In the genomic region with DNA sequence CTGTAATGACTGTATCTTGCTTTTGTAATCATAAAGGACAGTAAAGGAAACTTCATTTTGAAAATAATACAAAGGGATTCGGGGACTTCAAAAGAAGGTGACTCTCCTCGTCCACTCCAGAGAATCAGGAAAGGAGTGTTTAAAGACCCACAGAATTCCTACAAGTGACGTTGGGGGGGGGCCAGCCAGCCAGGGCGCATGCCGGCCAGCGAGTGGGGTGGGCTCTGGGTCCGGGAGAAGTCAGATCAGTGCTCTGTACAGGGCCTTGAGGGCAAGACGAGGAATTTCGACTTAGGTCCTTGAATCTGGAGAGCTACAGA, we compare ENCODE assay signal across 12 cellular contexts. TPM values are rescaled to one million over a fixed set of nuclear protein-coding genes. Genes with fewer than 3 reads are reported as not detected.
A peak's percentile ranks its signal among the peaks of the same experiment; 100 is the strongest.
DNase-seq lines count a peak whose midpoint lies in the region; ATAC-seq, FAIRE-seq and TF ChIP-seq lines count a peak whose summit lies in the region.
"Had no signal": no experiment of that assay in that cellular context is flagged by ENCODE, and none has a peak within 500 bp of the region (broad histone marks: within the 10 kb centered on the region; RNA-seq: fewer than 3 reads in every experiment).

No MANE protein-coding gene starts in this region.

- peak overlapping the region in 1 of 2 donors; percentile 24 for H3K9ac ChIP-seq in kidney (ENCODE audit: low read length in 2 of 2)

- H3K36me3 Mint-ChIP-seq in HFFc6 (ENCODE audit: low read depth), result no peaks in the 10 kb centered on the region

- peaks cover 51% of the 10 kb centered on the region for H3K4me1 Mint-ChIP-seq in HFFc6 (ENCODE audit: low read depth)
- H3K4me1 Mint-ChIP-seq in stimulated activated naive CD8-positive, alpha-beta T cell treated with anti-CD3 and anti-CD28 coated beads, Interleukin-15, amount 100 ng/mL, for 72 hours, result peaks cover 50% of the 10 kb centered on the region

- ATAC-seq in stimulated activated naive CD8-positive, alpha-beta T cell treated with anti-CD3 and anti-CD28 coated beads, Interleukin-15, amount 100 ng/mL, for 72 hours, result no peak
- no peak for ATAC-seq in GM21737 (IDR thresholded peaks at IDR 0.05; ENCODE audit: unreplicated experiment)
- ATAC-seq in HG02759 (IDR thresholded peaks at IDR 0.05; ENCODE audit: unreplicated experiment), result no peak
- no peak for ATAC-seq in GM21423 (IDR thresholded peaks at IDR 0.05; ENCODE audit: unreplicated experiment)

- H3K27ac Mint-ChIP-seq in HFFc6, result peak overlapping the region; percentile 76
- no peak overlapping the region for H3K27ac Mint-ChIP-seq in stimulated activated naive CD8-positive, alpha-beta T cell treated with anti-CD3 and anti-CD28 coated beads, Interleukin-15, amount 100 ng/mL, for 72 hours

- no peaks in the 10 kb centered on the region for H3K9me3 ChIP-seq in adrenal gland (replicated peaks in 1 of 3)
- no peaks in the 10 kb centered on the region for H3K9me3 ChIP-seq in kidney (ENCODE audit: control insufficient read depth in 1 of 2, low read length in 2 of 2)

- no peaks in the 10 kb centered on the region for H3K36me3 ChIP-seq in adrenal gland (replicated peaks in 1 of 2)
- H3K36me3 ChIP-seq in kidney (ENCODE audit: control insufficient read depth in 1 of 2, insufficient read depth in 2 of 2, low read length in 2 of 2), result peaks cover 0 to 3% of the 10 kb centered on the region in 2 donors

- H3K27me3 Mint-ChIP-seq in HFFc6 (ENCODE audit: insufficient read depth), result peaks cover 6% of the 10 kb centered on the region; the same call in 1 of the 2 replicates
- H3K27me3 Mint-ChIP-seq in stimulated activated naive CD8-positive, alpha-beta T cell treated with anti-CD3 and anti-CD28 coated beads, Interleukin-15, amount 100 ng/mL, for 72 hours, result peaks cover 44% of the 10 kb centered on the region

- DNase-seq in HFFc6 (no peak), adrenal gland (no peak), kidney (no peak), hepatic stellate cell (ENCODE audit: low spot score) (no peak)
- no peak for DNase-seq in stimulated activated naive CD8-positive, alpha-beta T cell treated with anti-CD3 and anti-CD28 coated beads, Interleukin-15, amount 100 ng/mL, for 72 hours
- DNase-seq: activated gamma-delta T cell; Kasumi-1; SHP77; stimulated activated CD4-positive, alpha-beta T cell treated with anti-CD3 and anti-CD28 coated beads, Interleukin-4, amount 100 ng/mL, for 1 hour had no signal

- WGBS in adrenal gland, 4 donors, result 50 to 68% (median 58%) methylated on average over 9 of the region's 9 CpGs

- H3K27ac ChIP-seq in adrenal gland (peak overlapping the region; percentile 15 to 93 (median 82)), kidney (ENCODE audit: low read depth in 2 of 2, low read length in 2 of 2) (peak overlapping the region; percentile 87 to 98)

- intact Hi-C loops in adrenal gland (cut with DNase I), result loop anchor here (2.0 to 5.0 kb wide), 2 partner anchors 33 to 80 kb away; no protein-coding TSS in a partner anchor
- intact Hi-C loops in kidney (cut with DNase I), result loop anchor here (5.0 kb wide), 1 partner anchor 78 kb away; no protein-coding TSS in a partner anchor

- no peaks in the 10 kb centered on the region for H3K27me3 ChIP-seq in adrenal gland

- H3K4me3 ChIP-seq in adrenal gland, result peak overlapping the region in 1 of 4 donors; percentile 97
- H3K4me3 ChIP-seq in kidney (ENCODE audit: low read length in 2 of 2), result peak overlapping the region in 1 of 2 donors; percentile 56

- TF ChIP-seq CTCF in HFFc6 (IDR thresholded peaks at IDR 0.05) (no peak), adrenal gland (IDR thresholded peaks at IDR 0.05) (no peak), kidney (IDR thresholded peaks at IDR 0.05; ENCODE audit: borderline replicate concordance, extremely low read depth, insufficient read depth) (no peak)

- H3K9me3 Mint-ChIP-seq in HFFc6, result no peaks in the 10 kb centered on the region
- no peaks in the 10 kb centered on the region for H3K9me3 Mint-ChIP-seq in stimulated activated naive CD8-positive, alpha-beta T cell treated with anti-CD3 and anti-CD28 coated beads, Interleukin-15, amount 100 ng/mL, for 72 hours

- no peak for FAIRE-seq in kidney (lab: Jason Lieb, UNC)

- peak overlapping the region; percentile 82 for H3K4me3 Mint-ChIP-seq in HFFc6
- peak overlapping the region; percentile 71 to 77 for H3K4me3 Mint-ChIP-seq in stimulated activated naive CD8-positive, alpha-beta T cell treated with anti-CD3 and anti-CD28 coated beads, Interleukin-15, amount 100 ng/mL, for 72 hours

- H3K4me1 ChIP-seq in adrenal gland (replicated peaks in 1 of 2) (peaks cover 22 to 46% of the 10 kb centered on the region in 2 donors), kidney (ENCODE audit: control insufficient read depth in 1 of 2, insufficient read depth in 1 of 2, low read depth in 1 of 2, low read length in 2 of 2) (peaks cover 6% of the 10 kb centered on the region in 2 donors)

- no peak for TF ChIP-seq POLR2A in adrenal gland (IDR thresholded peaks at IDR 0.05)

RNA-seq across cellular contexts. Expression of a gene that starts 1.0 kb away (rescaled TPM):
- 10 to 100 TPM; 43.2 to 72.6 (median 46.4) TPM for total RNA-seq in HFFc6 (2021; fragmentation: NEBNext Ultra II Directional; extraction: Animal tissue kit (Norgen Biotek cat#: 25700))
- total RNA-seq in adrenal gland (100 to 1,000 TPM; 165 to 461 (median 322) TPM), kidney (421 TPM)
- polyA plus RNA-seq in adrenal gland (100 to 1,000 TPM in 2 of 3 donors, 10 to 100 TPM in 1; 66.3 to 244 (median 139) TPM), kidney (ENCODE audit: insufficient read depth, low read depth, low replicate concordance) (301 TPM)
